ENCODE assay signal across 32 cellular contexts in genomic region chr7:1314908-1315450, GRCh38.
"Had no signal": no experiment of that assay in that cellular context is flagged by ENCODE, and none has a peak within 500 bp of the region (broad histone marks: within the 10 kb centered on the region; RNA-seq: fewer than 3 reads in every experiment).

No MANE protein-coding gene starts in this region.

- H2AFZ ChIP-seq: PC-9 had no signal

- ATAC-seq: activated CD4-positive, alpha-beta T cell treated with anti-CD3 and anti-CD28 coated beads for 36 hours; activated CD8-positive, alpha-beta T cell treated with anti-CD3 and anti-CD28 coated beads, Interleukin-2, amount 10 ng/mL, durations not matched to agents 7 days and 5 days had no signal

- H3K4me3 Mint-ChIP-seq: activated CD4-positive, alpha-beta T cell treated with anti-CD3 and anti-CD28 coated beads for 36 hours; activated CD4-positive, alpha-beta T cell treated with anti-CD3 and anti-CD28 coated beads, Interleukin-2, amount 10 ng/mL, durations not matched to agents 7 days and 5 days; activated CD8-positive, alpha-beta T cell treated with anti-CD3 and anti-CD28 coated beads, Interleukin-2, amount 10 ng/mL, durations not matched to agents 7 days and 5 days; activated naive CD4-positive, alpha-beta T cell treated with anti-CD3 and anti-CD28 coated beads, Interleukin-2, amount 50 U/mL, for 24 hours; activated naive CD8-positive, alpha-beta T cell treated with anti-CD3 and anti-CD28 coated beads, Interleukin-2, amount 10 ng/mL, durations not matched to agents 7 days and 5 days; activated T-cell treated with anti-CD3 and anti-CD28 coated beads, Interleukin-2, amount 50 U/mL, for 24 hours had no signal

- H3K4me3 ChIP-seq: ascending aorta, cardiac muscle cell, PC-9, SJCRH30, SK-N-MC had no signal

- DNase-seq: activated CD4-positive, alpha-beta T cell treated with anti-CD3 and anti-CD28 coated beads for 36 hours; activated CD4-positive, alpha-beta T cell treated with anti-CD3 and anti-CD28 coated beads, Interleukin-2, amount 10 ng/mL, durations not matched to agents 7 days and 5 days; activated CD4-positive, alpha-beta T cell treated with anti-CD3 and anti-CD28 coated beads, Interleukin-2, amount 50 U/mL, for 48 hours; activated CD8-positive, alpha-beta T cell treated with anti-CD3 and anti-CD28 coated beads, Interleukin-2, amount 10 ng/mL, durations not matched to agents 7 days and 5 days; activated gamma-delta T cell; activated naive CD4-positive, alpha-beta T cell treated with Interleukin-2 at 50 U/mL for 16 hours; activated naive CD8-positive, alpha-beta T cell treated with anti-CD3 and anti-CD28 coated beads, Interleukin-2, amount 10 ng/mL, durations not matched to agents 7 days and 5 days; activated T-cell treated with anti-CD3 and anti-CD28 coated beads, Interleukin-2, amount 50 U/mL, for 24 hours; amygdala; MM.1S; MV-4-11; NCI-H1092; NCI-H146; NCI-H187; NCI-H2029 treated with DMSO at 0.1 percent for 48 hours; NCI-H2107; NCI-H2171; NCI-H510A; NCI-H526; NCI-H748 treated with DMSO at 0.1 percent for 48 hours; NK-92 treated with Interleukin-12 subunit alpha and Interleukin-12 subunit beta, amount 100 ng/mL, for 24 hours; SHP77 had no signal

- H3K27ac ChIP-seq: ascending aorta, cardiac muscle cell, KMS-11, PC-9, SJCRH30, SK-N-MC had no signal

- H3K27me3 Mint-ChIP-seq: activated CD4-positive, alpha-beta T cell treated with anti-CD3 and anti-CD28 coated beads for 36 hours; activated CD4-positive, alpha-beta T cell treated with anti-CD3 and anti-CD28 coated beads, Interleukin-2, amount 10 ng/mL, durations not matched to agents 7 days and 5 days; activated naive CD4-positive, alpha-beta T cell treated with anti-CD3 and anti-CD28 coated beads, Interleukin-2, amount 50 U/mL, for 24 hours; activated naive CD8-positive, alpha-beta T cell treated with anti-CD3 and anti-CD28 coated beads, Interleukin-2, amount 10 ng/mL, durations not matched to agents 7 days and 5 days; activated T-cell treated with anti-CD3 and anti-CD28 coated beads, Interleukin-2, amount 50 U/mL, for 24 hours had no signal

- H3K27ac Mint-ChIP-seq: activated CD4-positive, alpha-beta T cell treated with anti-CD3 and anti-CD28 coated beads for 36 hours; activated CD4-positive, alpha-beta T cell treated with anti-CD3 and anti-CD28 coated beads, Interleukin-2, amount 10 ng/mL, durations not matched to agents 7 days and 5 days; activated CD8-positive, alpha-beta T cell treated with anti-CD3 and anti-CD28 coated beads, Interleukin-2, amount 10 ng/mL, durations not matched to agents 7 days and 5 days; activated naive CD4-positive, alpha-beta T cell treated with anti-CD3 and anti-CD28 coated beads, Interleukin-2, amount 50 U/mL, for 24 hours; activated naive CD8-positive, alpha-beta T cell treated with anti-CD3 and anti-CD28 coated beads, Interleukin-2, amount 10 ng/mL, durations not matched to agents 7 days and 5 days; activated T-cell treated with anti-CD3 and anti-CD28 coated beads, Interleukin-2, amount 50 U/mL, for 24 hours; activated T-helper 2 cell treated with anti-CD3 and anti-CD28 coated beads, Interferon-gamma antibody, Interleukin-2, Interleukin-4, amounts not matched to agents 10 μg/mL and 5 μg/mL and 100 μg/mL, durations not matched to agents 14 hours and 24 hours and 36 hours had no signal

- H3K4me1 Mint-ChIP-seq: activated CD4-positive, alpha-beta T cell treated with anti-CD3 and anti-CD28 coated beads for 36 hours; activated CD4-positive, alpha-beta T cell treated with anti-CD3 and anti-CD28 coated beads, Interleukin-2, amount 10 ng/mL, durations not matched to agents 7 days and 5 days; activated naive CD4-positive, alpha-beta T cell treated with anti-CD3 and anti-CD28 coated beads, Interleukin-2, amount 50 U/mL, for 24 hours; activated naive CD8-positive, alpha-beta T cell treated with anti-CD3 and anti-CD28 coated beads, Interleukin-2, amount 10 ng/mL, durations not matched to agents 7 days and 5 days had no signal

- H3K27me3 ChIP-seq: ascending aorta, cardiac muscle cell, SJCRH30 had no signal

- H3K9ac ChIP-seq: KMS-11 had no signal

- H3K4me2 ChIP-seq: KMS-11, PC-9 had no signal

- FAIRE-seq: RCC 7860, TTC549 had no signal

- H3K36me3 Mint-ChIP-seq: activated naive CD4-positive, alpha-beta T cell treated with anti-CD3 and anti-CD28 coated beads, Interleukin-2, amount 50 U/mL, for 24 hours; activated naive CD8-positive, alpha-beta T cell treated with anti-CD3 and anti-CD28 coated beads, Interleukin-2, amount 10 ng/mL, durations not matched to agents 7 days and 5 days had no signal

- H3K4me1 ChIP-seq: ascending aorta, SJCRH30 had no signal

- H3K9me3 ChIP-seq: ascending aorta, SJCRH30 had no signal

- H3K36me3 ChIP-seq: ascending aorta, cardiac muscle cell, SJCRH30 had no signal

- H3K9me3 Mint-ChIP-seq: activated CD4-positive, alpha-beta T cell treated with anti-CD3 and anti-CD28 coated beads, Interleukin-2, amount 10 ng/mL, durations not matched to agents 7 days and 5 days; activated naive CD4-positive, alpha-beta T cell treated with anti-CD3 and anti-CD28 coated beads, Interleukin-2, amount 50 U/mL, for 24 hours; activated T-cell treated with anti-CD3 and anti-CD28 coated beads, Interleukin-2, amount 50 U/mL, for 24 hours; activated T-helper 2 cell treated with anti-CD3 and anti-CD28 coated beads, Interferon-gamma antibody, Interleukin-2, Interleukin-4, amounts not matched to agents 10 μg/mL and 5 μg/mL and 100 μg/mL, durations not matched to agents 14 hours and 24 hours and 36 hours had no signal
